In genomic region chr10:125146791-125147604, GRCh38 we compare ENCODE assay signal across 9 cellular contexts. TPM values are rescaled to one million over a fixed set of nuclear protein-coding genes. Genes with fewer than 3 reads are reported as not detected.
A peak's percentile ranks its signal among the peaks of the same experiment; 100 is the strongest.
DNase-seq lines count a peak whose midpoint lies in the region; ATAC-seq, FAIRE-seq and TF ChIP-seq lines count a peak whose summit lies in the region.
"Had no signal": no experiment of that assay in that cellular context is flagged by ENCODE, and none has a peak within 500 bp of the region (broad histone marks: within the 10 kb centered on the region; RNA-seq: fewer than 3 reads in every experiment).

No MANE protein-coding gene starts in this region.

- no peak for DNase-seq in heart right ventricle
- no peak for DNase-seq in Right ventricle myocardium inferior (ENCODE audit: missing footprints)
- DNase-seq in brain microvascular endothelial cell: peak; percentile 85
- peak; percentile 63 for DNase-seq in mesenchymal stem cell
- DNase-seq in urothelium cell line (ENCODE audit: low spot score): no peak
- DNase-seq in SJCRH30: no peak
- DNase-seq: cortex of kidney had no signal

- H2BK12ac ChIP-seq in mesenchymal stem cell (ENCODE audit: low read length in 2 of 2): peak overlapping the region in 1 of 2 experiments; percentile 74

- H3K27ac ChIP-seq in heart right ventricle: peak overlapping the region in 7 of 10 donors; percentile 22 to 70 (median 62)
- peak overlapping the region; percentile 92 for H3K27ac ChIP-seq in brain microvascular endothelial cell
- peak overlapping the region; percentile 82 for H3K27ac ChIP-seq in mesenchymal stem cell (ENCODE audit: low read length, poor library complexity, severe bottlenecking)
- H3K27ac ChIP-seq in SJCRH30: no peak overlapping the region

- no peak overlapping the region for H2BK15ac ChIP-seq in mesenchymal stem cell (ENCODE audit: low read depth, poor library complexity, severe bottlenecking)

- H2AK5ac ChIP-seq in mesenchymal stem cell (ENCODE audit: low read length, severe bottlenecking): peak overlapping the region; percentile 92

- WGBS in heart right ventricle, 2 donors: 42 to 47% methylated on average over 14 of the region's 14 CpGs
- WGBS in mesenchymal stem cell: 72% methylated on average over 14 of the region's 14 CpGs

- no peak overlapping the region for H2BK120ac ChIP-seq in mesenchymal stem cell (ENCODE audit: low read depth, low read length)

- peak overlapping the region in 1 of 2 experiments; percentile 4 for H3K4ac ChIP-seq in mesenchymal stem cell (ENCODE audit: low read depth in 1 of 2, low read length in 2 of 2)

- H3K18ac ChIP-seq in mesenchymal stem cell (ENCODE audit: low read depth in 1 of 2, low read length in 2 of 2): peak overlapping the region in 1 of 2 experiments; percentile 43

- H3K4me3 ChIP-seq in heart right ventricle (no peak overlapping the region), brain microvascular endothelial cell (ENCODE audit: low read depth, low read length) (no peak overlapping the region), mesenchymal stem cell (ENCODE audit: insufficient read depth in 1 of 2, low read depth in 1 of 2, low read length in 2 of 2) (peak overlapping the region in 1 of 2 experiments; percentile 30), SJCRH30 (no peak overlapping the region)

- H3K4me2 ChIP-seq in mesenchymal stem cell (ENCODE audit: low read length, poor library complexity, severe bottlenecking): peak overlapping the region; percentile 56

- H3K23ac ChIP-seq in mesenchymal stem cell (ENCODE audit: low read length in 2 of 2): peak overlapping the region in 1 of 2 experiments; percentile 38

- H3K14ac ChIP-seq in mesenchymal stem cell (ENCODE audit: low read length in 2 of 2): peak overlapping the region in 1 of 2 experiments; percentile 89

- in situ Hi-C loops in brain microvascular endothelial cell (cut with HindIII; ENCODE audit: low pct_ligation_motif_present, low sequenced_read_pairs): no loop called here

- peak; percentile 40 for FAIRE-seq in urothelium cell line (lab: Jason Lieb, UNC)

- TF ChIP-seq CTCF in heart right ventricle (IDR thresholded peaks at IDR 0.05) (no peak), brain microvascular endothelial cell (IDR thresholded peaks at IDR 0.05; ENCODE audit: low read depth, low read length, missing control alignments) (peak; percentile 31)

- no peak overlapping the region for H2AFZ ChIP-seq in mesenchymal stem cell (ENCODE audit: low read depth, low read length)

- peak in 4 of 8 donors; percentile 2 to 32 (median 4) for ATAC-seq in heart right ventricle
- ATAC-seq in Right ventricle myocardium inferior: no peak
- no peak for ATAC-seq in GM21515 (IDR thresholded peaks at IDR 0.05; ENCODE audit: unreplicated experiment)
- ATAC-seq in GM19397 (IDR thresholded peaks at IDR 0.05; ENCODE audit: unreplicated experiment): no peak

- no peak overlapping the region for H2BK5ac ChIP-seq in mesenchymal stem cell (ENCODE audit: low read depth, low read length, poor library complexity, severe bottlenecking)

- peak overlapping the region; percentile 73 for H3K9ac ChIP-seq in mesenchymal stem cell (ENCODE audit: low read length)

- H3K79me1 ChIP-seq in mesenchymal stem cell (replicated peaks; ENCODE audit: low read length, poor library complexity, severe bottlenecking): peaks cover 11% of the 10 kb centered on the region

- intact Hi-C loops in heart right ventricle (cut with DNase I) (loop anchor here in 1 of 10 donors (5.0 kb wide), 1 partner anchor 65 kb away; no protein-coding TSS in a partner anchor), Right ventricle myocardium inferior (cut with DNase I) (no loop called here)

- H3K36me3 ChIP-seq in heart right ventricle: peaks cover 0 to 10% (median 0%) of the 10 kb centered on the region in 9 donors
- peaks cover 7% of the 10 kb centered on the region for H3K36me3 ChIP-seq in brain microvascular endothelial cell (replicated peaks)
- H3K36me3 ChIP-seq in mesenchymal stem cell (ENCODE audit: control insufficient read depth in 1 of 2, insufficient read depth in 2 of 2, low read depth in 1 of 2, low read length in 2 of 2): peaks cover 12 to 22% of the 10 kb centered on the region in 2 experiments
- H3K36me3 ChIP-seq in SJCRH30: peaks cover 8% of the 10 kb centered on the region

- H4K91ac ChIP-seq in mesenchymal stem cell (ENCODE audit: low read length): peak overlapping the region; percentile 20

- no peaks in the 10 kb centered on the region for H3K27me3 ChIP-seq in heart right ventricle
- H3K27me3 ChIP-seq in brain microvascular endothelial cell (replicated peaks): no peaks in the 10 kb centered on the region
- H3K27me3 ChIP-seq in mesenchymal stem cell (ENCODE audit: control insufficient read depth in 1 of 2, insufficient read depth in 1 of 2, low read length in 2 of 2): no peaks in the 10 kb centered on the region
- H3K27me3 ChIP-seq in SJCRH30: no peaks in the 10 kb centered on the region

- H3K9me3 ChIP-seq in heart right ventricle (no peaks in the 10 kb centered on the region), mesenchymal stem cell (ENCODE audit: control insufficient read depth, low read length) (no peaks in the 10 kb centered on the region), SJCRH30 (replicated peaks) (no peaks in the 10 kb centered on the region)

- H4K8ac ChIP-seq in mesenchymal stem cell (ENCODE audit: low read length): peak overlapping the region; percentile 5

- peaks cover 29 to 97% (median 79%) of the 10 kb centered on the region in 9 donors for H3K4me1 ChIP-seq in heart right ventricle
- peaks cover 65% of the 10 kb centered on the region for H3K4me1 ChIP-seq in mesenchymal stem cell (ENCODE audit: control insufficient read depth, insufficient read depth, low read depth, low read length)
- H3K4me1 ChIP-seq in SJCRH30: peaks cover 26% of the 10 kb centered on the region

RNA-seq across cellular contexts. Expression of gene CTBP2, which starts 13.4 kb away (rescaled TPM):
- total RNA-seq in heart right ventricle (10 to 100 TPM; 22.6 to 36.2 (median 27.2) TPM), Right ventricle myocardium inferior (31.3 TPM)
- 10 to 100 TPM; 14.7 to 23.0 TPM for polyA plus RNA-seq in heart right ventricle
- polyA plus RNA-seq in mesenchymal stem cell (2013, experiment 1 of 2): 58.2 TPM
- polyA plus RNA-seq in mesenchymal stem cell (2013, experiment 2 of 2): 55.7 TPM
- total RNA-seq in SJCRH30 (2014; rRNA removed; shearing (Covaris generic)): 67.8 and 69.0 TPM in 2 replicates

Comparison
In these comparisons a context has a peak if more than half of its experiments do, and no peak if none do; other contexts are left out.
1. DNase-seq: peak in brain microvascular endothelial cell (single experiment) and mesenchymal stem cell (single experiment); none in heart right ventricle (0 of 2), Right ventricle myocardium inferior (single experiment), urothelium cell line (single experiment) and SJCRH30 (0 of 2).